ENCODE assay signal across 1 cellular context in genomic region chr19:16118489-16119033, GRCh38.
TF ChIP-seq lines count a peak whose summit lies in the region.

No MANE protein-coding gene starts in this region.

TF ChIP-seq in WTC11, 78 proteins besides CTCF, POLR2A, EP300 and RAD21 (continued from another document):
- TF ChIP-seq PRDM15 (CRISPR knock-in tag; IDR thresholded peaks at IDR 0.05) = no peak
TF ChIP-seq in WTC11: peak in this region for 0.
